ENCODE assay signal across 2 cellular contexts in the genomic region with DNA sequence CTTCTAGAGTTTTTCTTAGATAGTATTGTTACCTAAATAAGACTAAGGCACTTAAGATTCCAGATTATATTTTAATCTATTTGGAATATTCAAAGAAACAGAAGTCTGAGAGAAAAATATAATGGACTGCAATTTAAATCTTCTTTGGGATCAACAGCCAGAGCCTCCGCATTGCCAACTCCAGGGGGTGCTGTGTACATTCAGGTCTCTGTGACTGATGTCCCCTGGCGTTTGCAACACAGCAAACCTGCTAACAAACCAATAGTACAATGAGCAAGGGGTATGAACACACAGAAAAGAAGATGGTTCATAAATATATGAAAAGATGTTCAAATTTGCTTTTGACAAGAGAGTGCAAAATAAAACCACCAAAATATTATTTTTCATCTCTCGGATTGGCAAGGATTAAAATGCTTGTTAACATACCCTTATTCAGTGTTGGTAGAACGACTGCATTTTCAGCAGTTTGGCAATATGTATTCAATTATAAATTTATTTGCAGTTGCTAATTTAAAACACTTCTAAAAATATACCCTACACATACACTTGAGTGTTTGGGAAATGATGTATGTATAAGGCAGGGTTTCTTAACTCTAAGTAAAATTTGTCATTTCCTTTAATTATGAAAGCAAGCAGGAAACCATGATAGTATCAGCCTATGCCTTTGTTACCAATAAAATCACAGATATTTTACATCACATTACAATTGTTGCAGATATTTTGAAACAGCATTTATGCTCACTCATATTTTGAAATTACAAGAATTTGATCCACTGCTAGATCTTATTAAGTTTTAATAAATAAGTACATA.
A peak's percentile ranks its signal among the peaks of the same experiment; 100 is the strongest.
TF ChIP-seq lines count a peak whose summit lies in the region.

No MANE protein-coding gene starts in this region.

TF ChIP-seq in HEK293T, 16 proteins besides CTCF, POLR2A, EP300 and RAD21:
- no peak for TF ChIP-seq FOXA1 (IDR thresholded peaks at IDR 0.05)
- TF ChIP-seq PKNOX1 (IDR thresholded peaks at IDR 0.05), result no peak
- TF ChIP-seq CTBP1 (IDR thresholded peaks at IDR 0.05; ENCODE audit: borderline replicate concordance), result no peak
- no peak for TF ChIP-seq FOXM1 (IDR thresholded peaks at IDR 0.05; ENCODE audit: borderline replicate concordance)
- no peak for TF ChIP-seq L3MBTL2 (conservative IDR thresholded peaks at IDR 0.05)
- no peak for TF ChIP-seq SP1 (IDR thresholded peaks at IDR 0.05)
- no peak for TF ChIP-seq LEF1 (IDR thresholded peaks at IDR 0.05; ENCODE audit: borderline replicate concordance)
- no peak for TF ChIP-seq BHLHE40 (IDR thresholded peaks at IDR 0.05; ENCODE audit: borderline replicate concordance)
- no peak for TF ChIP-seq NFRKB (IDR thresholded peaks at IDR 0.05)
- no peak for TF ChIP-seq SUZ12 (IDR thresholded peaks at IDR 0.05)
- no peak for TF ChIP-seq ELF4 (IDR thresholded peaks at IDR 0.05)
- TF ChIP-seq FOXK2 (IDR thresholded peaks at IDR 0.05), result no peak

TF ChIP-seq in endothelial cell of umbilical vein, 7 proteins besides CTCF, POLR2A, EP300 and RAD21:
- TF ChIP-seq MAX (IDR thresholded peaks at IDR 0.05; ENCODE audit: insufficient read depth, insufficient read length) (no peak), FOS (IDR thresholded peaks at IDR 0.05; ENCODE audit: borderline replicate concordance, insufficient read depth, low read length) (peak; percentile 30), GATA2 (IDR thresholded peaks at IDR 0.05; ENCODE audit: insufficient read depth, insufficient read length, low read depth, low read length) (peak; percentile 79), JUN (IDR thresholded peaks at IDR 0.05; ENCODE audit: borderline replicate concordance, insufficient read depth, insufficient read length, low read depth) (peak; percentile 58), EZH2 (IDR thresholded peaks at IDR 0.05; ENCODE audit: borderline replicate concordance, low read depth, low read length, severe bottlenecking) (no peak), POLR2AphosphoS5 (IDR thresholded peaks at IDR 0.05; ENCODE audit: insufficient read depth, low read depth, low read length) (no peak), MYC (IDR thresholded peaks at IDR 0.05; ENCODE audit: low read depth, low read length) (no peak)
